Comparison of ENCODE assay signal across 17 cellular contexts in genomic region chr9:129455151-129455995, GRCh38.
DNase-seq lines count a peak whose midpoint lies in the region; ATAC-seq, FAIRE-seq and TF ChIP-seq lines count a peak whose summit lies in the region.
"Had no signal": no experiment of that assay in that cellular context is flagged by ENCODE, and none has a peak within 500 bp of the region (broad histone marks: within the 10 kb centered on the region; RNA-seq: fewer than 3 reads in every experiment).

No MANE protein-coding gene starts in this region.

- no peaks in the 10 kb centered on the region for H3K9me3 ChIP-seq in K562 (replicated peaks; ENCODE audit: control insufficient read depth, insufficient read depth, low read depth, low read length)
- H3K9me3 ChIP-seq in neutrophil, result no peaks in the 10 kb centered on the region
- H3K9me3 ChIP-seq in Peyer's patch, result no peaks in the 10 kb centered on the region
- H3K9me3 ChIP-seq: esophagus muscularis mucosa, left ventricle myocardium inferior had no signal

- no peak overlapping the region for H3K4me3 Mint-ChIP-seq in GM23338

- H3K27ac ChIP-seq in GM23338 (ENCODE audit: low read depth), result no peak overlapping the region
- no peak overlapping the region for H3K27ac ChIP-seq in K562 (ENCODE audit: extremely low read depth, low read depth, low read length)
- peak overlapping the region; percentile 10 for H3K27ac ChIP-seq in neutrophil
- no peak overlapping the region for H3K27ac ChIP-seq in Peyer's patch
- H3K27ac ChIP-seq: esophagus muscularis mucosa, left ventricle myocardium inferior had no signal

- H3K9me3 Mint-ChIP-seq in GM23338, result no peaks in the 10 kb centered on the region; the same call in 2 of the 3 replicates

- H3K36me3 ChIP-seq in GM23338 (ENCODE audit: insufficient read depth), result no peaks in the 10 kb centered on the region
- H3K36me3 ChIP-seq in K562 (ENCODE audit: control insufficient read depth, insufficient read depth, low read length), result no peaks in the 10 kb centered on the region
- no peaks in the 10 kb centered on the region for H3K36me3 ChIP-seq in neutrophil
- H3K36me3 ChIP-seq in Peyer's patch, result no peaks in the 10 kb centered on the region
- H3K36me3 ChIP-seq: esophagus muscularis mucosa, left ventricle myocardium inferior had no signal

- TF ChIP-seq POLR2A in K562 (conservative IDR thresholded peaks at IDR 0.05) (no peak), Peyer's patch (IDR thresholded peaks at IDR 0.05) (no peak)

- no peaks in the 10 kb centered on the region for H3K36me3 Mint-ChIP-seq in GM23338 (ENCODE audit: low read depth)
- H3K36me3 Mint-ChIP-seq: activated naive CD4-positive, alpha-beta T cell treated with anti-CD3 and anti-CD28 coated beads, Interleukin-2, amount 50 U/mL, for 72 hours had no signal

- ATAC-seq in GM23338, result no peak
- no peak for ATAC-seq in K562
- no peak for ATAC-seq in HG03565 (IDR thresholded peaks at IDR 0.05; ENCODE audit: unreplicated experiment)
- ATAC-seq: activated naive CD4-positive, alpha-beta T cell treated with anti-CD3 and anti-CD28 coated beads, Interleukin-2, amount 50 U/mL, for 72 hours had no signal

- no TSS peak for BruUV-seq in K562 (replicated peaks; lab: Mats Ljungman, UMichigan)

- H3K27me3 ChIP-seq in GM23338 (ENCODE audit: insufficient read depth) (peaks cover 23% of the 10 kb centered on the region), K562 (ENCODE audit: control insufficient read depth in 2 of 2, insufficient read depth in 2 of 2, low read length in 2 of 2) (no peaks in the 10 kb centered on the region; a peak in 1 of 5 replicates), neutrophil (no peaks in the 10 kb centered on the region), Peyer's patch (no peaks in the 10 kb centered on the region)
- H3K27me3 ChIP-seq: esophagus muscularis mucosa had no signal

- no peak overlapping the region for H3K4me3 ChIP-seq in GM23338
- H3K4me3 ChIP-seq in K562, result no peak overlapping the region
- H3K4me3 ChIP-seq in neutrophil (ENCODE audit: low read depth in 1 of 2, low read length in 1 of 2), result no peak overlapping the region
- H3K4me3 ChIP-seq in Peyer's patch, result no peak overlapping the region
- H3K4me3 ChIP-seq: esophagus muscularis mucosa, left ventricle myocardium inferior had no signal

- H3F3A ChIP-seq in GM23338 (replicated peaks; ENCODE audit: low read depth), result no peaks in the 10 kb centered on the region

- intact Hi-C loops in K562 (cut with micrococcal nuclease), result no loop called here

- no peaks in the 10 kb centered on the region for H3K9me1 ChIP-seq in K562 (ENCODE audit: control insufficient read depth, insufficient read depth, low read length)

- no peak for TF ChIP-seq RAD21 in K562 (CRISPR knock-in tag; conservative IDR thresholded peaks at IDR 0.05 in 1 of 2, IDR thresholded peaks at IDR 0.05 in 1 of 2)

- POLR2A ChIA-PET in K562 (lab: Yijun Ruan, JAX), result interaction anchor here (0.6 to 0.9 kb wide), 3 partner anchors 11 to 26 kb away, joined by 3 to 5 read pairs (median 4); no protein-coding TSS in a partner anchor

- H3K79me2 ChIP-seq in GM23338 (replicated peaks; ENCODE audit: insufficient read depth) (no peaks in the 10 kb centered on the region), K562 (ENCODE audit: control insufficient read depth, insufficient read depth, low read length) (no peaks in the 10 kb centered on the region)

- H2AFZ ChIP-seq in GM23338 (no peak overlapping the region), K562 (ENCODE audit: low read depth, low read length) (no peak overlapping the region)

- TF ChIP-seq CTCF in GM23338 (conservative IDR thresholded peaks at IDR 0.05; ENCODE audit: low read depth in 2 of 2) (no peak), K562 (IDR thresholded peaks at IDR 0.05 in 2 of 3, conservative IDR thresholded peaks at IDR 0.05 in 1 of 3; ENCODE audit: insufficient read depth in 2 of 3, low read depth in 1 of 3, low read length in 3 of 3) (no peak), neutrophil (IDR thresholded peaks at IDR 0.05) (no peak), Peyer's patch (IDR thresholded peaks at IDR 0.05) (no peak)

- 9% methylated on average over 14 of the region's 20 CpGs for WGBS in K562 (ENCODE audit: insufficient coverage, low coverage, missing lambda C conversion rate)

- H3K27ac Mint-ChIP-seq in GM23338, result no peak overlapping the region

- CTCF ChIA-PET in K562 (lab: Yijun Ruan, JAX; ENCODE audit: low intra/inter-chr PET ratio), result no interaction called here

- 0 out of 4 replicates have a peak overlapping the region, but pooled peaks of 1 of the 2 experiments have one; percentile 10 for H3K9ac ChIP-seq in K562 (ENCODE audit: insufficient read depth in 1 of 2, low read depth in 2 of 2, low read length in 2 of 2)

- no peak overlapping the region for H3K4me2 ChIP-seq in GM23338
- no peak overlapping the region for H3K4me2 ChIP-seq in K562 (ENCODE audit: insufficient read depth, low read length)

- no peak for FAIRE-seq in K562 (lab: Jason Lieb, UNC)
- FAIRE-seq: RCC 7860, small intestine had no signal

- 0 out of 2 replicates have a peak, but pooled peaks cover 2% of the 10 kb centered on the region for H3K9me2 ChIP-seq in GM23338 (ENCODE audit: insufficient read depth)

- in situ Hi-C loops in K562 (cut with MboI), result loop anchor here (5.0 kb wide), 1 partner anchor 38 kb away; no protein-coding TSS in a partner anchor

- TF ChIP-seq EP300 in K562 (IDR thresholded peaks at IDR 0.05; ENCODE audit: low read length), result no peak

- peaks cover 21% of the 10 kb centered on the region for H3K27me3 Mint-ChIP-seq in GM23338 (ENCODE audit: insufficient read depth, low read depth, poor library complexity)

- peaks cover 10% of the 10 kb centered on the region for H3K4me1 ChIP-seq in GM23338 (ENCODE audit: insufficient read depth)
- H3K4me1 ChIP-seq in K562 (replicated peaks in 1 of 2; ENCODE audit: control insufficient read depth in 2 of 2, insufficient read depth in 2 of 2, low read length in 2 of 2), result peaks cover 22 to 33% of the 10 kb centered on the region in 2 experiments
- peaks cover 25% of the 10 kb centered on the region in 2 experiments for H3K4me1 ChIP-seq in neutrophil (ENCODE audit: control insufficient read depth in 1 of 2, insufficient read depth in 1 of 2, low read depth in 1 of 2, low read length in 1 of 2)
- H3K4me1 ChIP-seq in Peyer's patch, result peaks cover 12 to 27% (median 18%) of the 10 kb centered on the region in 4 donors

- H3K4me1 Mint-ChIP-seq in GM23338, result peaks cover 12% of the 10 kb centered on the region

- DNase-seq in NCI-H1694 treated with DMSO at 0.1 percent for 48 hours (lab: John Stamatoyannopoulos, UW) (peak; percentile 30), NCI-H1694 (lab: John Stamatoyannopoulos, UW) (no peak), GM23338 (ENCODE audit: low spot score) (peak; percentile 18), K562 (ENCODE audit: extremely low read depth in 1 of 4, low spot score in 3 of 4) (no peak), Peyer's patch (no peak), RKO (ENCODE audit: low spot score) (no peak)
- DNase-seq: 8988T, DMS153, left ventricle myocardium inferior, NCI-H510A, small intestine, T1000 had no signal

- no peaks in the 10 kb centered on the region for H4K20me1 ChIP-seq in GM23338 (replicated peaks; ENCODE audit: insufficient read depth)
- H4K20me1 ChIP-seq in K562 (replicated peaks; ENCODE audit: control insufficient read depth, insufficient read depth, low read length), result no peaks in the 10 kb centered on the region

TF ChIP-seq in GM23338, 12 proteins besides CTCF, POLR2A, EP300 and RAD21:
- TF ChIP-seq JUNB (IDR thresholded peaks at IDR 0.05; ENCODE audit: unreplicated experiment), result no peak
- no peak for TF ChIP-seq CREB1 (CRISPR knock-in tag; IDR thresholded peaks at IDR 0.05; ENCODE audit: low read depth)

TF ChIP-seq in K562, 482 proteins besides CTCF, POLR2A, EP300 and RAD21:
- TF ChIP-seq ZBTB12 (CRISPR knock-in tag; IDR thresholded peaks at IDR 0.05) (no peak), RBM25 (IDR thresholded peaks at IDR 0.05; ENCODE audit: low read depth, low read length, severe bottlenecking) (peak; percentile 48), ZFP36 (IDR thresholded peaks at IDR 0.05; ENCODE audit: low read depth, low read length, partially characterized antibody) (peak; percentile 72), ZNF197 (CRISPR knock-in tag; IDR thresholded peaks at IDR 0.05; ENCODE audit: low read depth) (no peak)

Comparison
In these comparisons a context has a peak if more than half of its experiments do, and no peak if none do; other contexts are left out.
1. DNase-seq: peak in NCI-H1694 treated with DMSO at 0.1 percent for 48 hours (single experiment) and GM23338 (single experiment); none in NCI-H1694 (single experiment), K562 (0 of 4), Peyer's patch (0 of 3) and RKO (single experiment).